In the genomic region with DNA sequence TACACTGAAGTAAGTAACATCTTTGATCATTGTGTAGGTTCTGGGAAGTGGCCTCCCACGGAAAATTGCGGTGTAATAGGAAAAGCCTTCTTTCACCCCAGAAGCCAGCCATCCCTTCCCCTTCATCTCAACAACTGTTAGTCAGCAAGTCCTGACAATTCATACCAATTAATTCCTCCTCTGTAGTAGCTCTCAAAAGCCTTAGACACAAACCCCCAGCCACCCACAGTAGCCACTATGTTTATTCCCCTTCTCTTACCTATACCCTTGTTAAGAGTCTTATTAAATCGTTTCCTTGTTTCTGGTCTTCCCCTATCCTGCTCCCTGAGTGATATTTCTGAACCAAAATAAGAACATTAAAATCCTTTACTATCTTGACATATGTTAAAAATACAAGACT, we compare ENCODE assay signal across 18 cellular contexts.
"Had no signal": no experiment of that assay in that cellular context is flagged by ENCODE, and none has a peak within 500 bp of the region (broad histone marks: within the 10 kb centered on the region; RNA-seq: fewer than 3 reads in every experiment).

No MANE protein-coding gene starts in this region.

- H3K36me3 Mint-ChIP-seq: naive B cell had no signal

- H3K27ac ChIP-seq: heart right ventricle, right atrium auricular region, thoracic aorta, VCaP had no signal

- H3K9me3 ChIP-seq: heart right ventricle, right atrium auricular region, thoracic aorta had no signal

- H3K9me3 Mint-ChIP-seq: mesothelial cell of epicardium, naive B cell had no signal

- H3K4me3 Mint-ChIP-seq: activated T-cell treated with anti-CD3 and anti-CD28 coated beads, Interleukin-2, amount 50 U/mL, for 72 hours; mesothelial cell of epicardium; naive B cell had no signal

- H3K4me3 ChIP-seq: heart right ventricle, right atrium auricular region, smooth muscle cell, thoracic aorta had no signal

- H3K4me1 Mint-ChIP-seq: mesothelial cell of epicardium, naive B cell had no signal

- ATAC-seq: activated T-cell treated with anti-CD3 and anti-CD28 coated beads, Interleukin-2, amount 50 U/mL, for 72 hours; esophagus mucosa; heart right ventricle had no signal

- H3K4me1 ChIP-seq: right atrium auricular region had no signal

- H3K36me3 ChIP-seq: right atrium auricular region, thoracic aorta had no signal

- H3K27ac Mint-ChIP-seq: activated T-cell treated with anti-CD3 and anti-CD28 coated beads, Interleukin-2, amount 50 U/mL, for 72 hours; mesothelial cell of epicardium; naive B cell had no signal

- DNase-seq: activated CD4-positive, alpha-beta T cell treated with anti-CD3 and anti-CD28 coated beads for 48 hours; activated effector memory CD4-positive, alpha-beta T cell treated with Interleukin-2 at 50 U/mL for 16 hours; activated T-cell treated with anti-CD3 and anti-CD28 coated beads for 4 hours; activated T-cell treated with anti-CD3 and anti-CD28 coated beads, Interleukin-2, amount 50 U/mL, for 72 hours; amygdala; central memory CD4-positive, alpha-beta T cell; foreskin fibroblast; heart right ventricle; naive B cell; stimulated activated naive CD4-positive, alpha-beta T cell; T-helper 9 cell; trophoblast cell had no signal

- H3K27me3 ChIP-seq: heart right ventricle, right atrium auricular region had no signal

- H3K4me2 ChIP-seq: smooth muscle cell had no signal
